1 cellular context compared by ENCODE assay signal in the genomic region with DNA sequence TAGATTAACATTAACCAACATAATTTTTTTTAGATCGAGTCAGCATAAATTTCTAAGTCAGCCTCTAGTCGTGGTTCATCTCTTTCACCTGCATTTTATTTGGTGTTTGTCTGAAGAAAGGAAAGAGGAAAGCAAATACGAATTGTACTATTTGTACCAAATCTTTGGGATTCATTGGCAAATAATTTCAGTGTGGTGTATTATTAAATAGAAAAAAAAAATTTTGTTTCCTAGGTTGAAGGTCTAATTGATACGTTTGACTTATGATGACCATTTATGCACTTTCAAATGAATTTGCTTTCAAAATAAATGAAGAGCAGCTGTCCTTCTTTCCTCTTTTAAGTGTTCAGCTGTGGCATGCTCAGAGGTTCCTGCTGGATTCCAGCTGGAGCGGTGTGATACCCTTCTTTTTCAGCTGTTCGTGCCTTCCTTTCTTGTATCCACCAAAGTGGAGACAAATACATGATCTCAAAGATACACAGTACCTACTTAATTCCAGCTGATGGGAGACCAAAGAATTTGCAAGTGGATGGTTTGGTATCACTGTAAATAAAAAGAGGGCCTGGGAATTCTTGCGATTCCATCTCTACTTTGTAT.
A peak's percentile ranks its signal among the peaks of the same experiment; 100 is the strongest.
TF ChIP-seq lines count a peak whose summit lies in the region.

No MANE protein-coding gene starts in this region.

TF ChIP-seq in A549, 52 proteins besides CTCF, POLR2A, EP300 and RAD21:
- TF ChIP-seq HOXA7 (CRISPR knock-in tag; IDR thresholded peaks at IDR 0.05) (peak; percentile 82; the same call in 1 of the 2 replicates), POLR2AphosphoS2 (conservative IDR thresholded peaks at IDR 0.05; ENCODE audit: low read length) (peak; percentile 9; the same call in 1 of the 2 replicates), FOXS1 (CRISPR knock-in tag; IDR thresholded peaks at IDR 0.05) (0 out of 2 replicates have a peak, but pooled peaks have one; percentile 77), MAFK (IDR thresholded peaks at IDR 0.05; ENCODE audit: partially characterized antibody) (peak; percentile 93)
- TF ChIP-seq, protein P1, sequence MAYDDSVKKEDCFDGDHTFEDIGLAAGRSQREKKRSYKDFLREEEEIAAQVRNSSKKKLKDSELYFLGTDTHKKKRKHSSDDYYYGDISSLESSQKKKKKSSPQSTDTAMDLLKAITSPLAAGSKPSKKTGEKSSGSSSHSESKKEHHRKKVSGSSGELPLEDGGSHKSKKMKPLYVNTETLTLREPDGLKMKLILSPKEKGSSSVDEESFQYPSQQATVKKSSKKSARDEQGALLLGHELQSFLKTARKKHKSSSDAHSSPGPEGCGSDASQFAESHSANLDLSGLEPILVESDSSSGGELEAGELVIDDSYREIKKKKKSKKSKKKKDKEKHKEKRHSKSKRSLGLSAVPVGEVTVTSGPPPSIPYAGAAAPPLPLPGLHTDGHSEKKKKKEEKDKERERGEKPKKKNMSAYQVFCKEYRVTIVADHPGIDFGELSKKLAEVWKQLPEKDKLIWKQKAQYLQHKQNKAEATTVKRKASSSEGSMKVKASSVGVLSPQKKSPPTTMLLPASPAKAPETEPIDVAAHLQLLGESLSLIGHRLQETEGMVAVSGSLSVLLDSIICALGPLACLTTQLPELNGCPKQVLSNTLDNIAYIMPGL (CRISPR knock-in tag; IDR thresholded peaks at IDR 0.05; ENCODE audit: borderline replicate concordance): peak; percentile 28; the same call in 1 of the 2 replicates
